23 cellular contexts compared by ENCODE assay signal in the genomic region with DNA sequence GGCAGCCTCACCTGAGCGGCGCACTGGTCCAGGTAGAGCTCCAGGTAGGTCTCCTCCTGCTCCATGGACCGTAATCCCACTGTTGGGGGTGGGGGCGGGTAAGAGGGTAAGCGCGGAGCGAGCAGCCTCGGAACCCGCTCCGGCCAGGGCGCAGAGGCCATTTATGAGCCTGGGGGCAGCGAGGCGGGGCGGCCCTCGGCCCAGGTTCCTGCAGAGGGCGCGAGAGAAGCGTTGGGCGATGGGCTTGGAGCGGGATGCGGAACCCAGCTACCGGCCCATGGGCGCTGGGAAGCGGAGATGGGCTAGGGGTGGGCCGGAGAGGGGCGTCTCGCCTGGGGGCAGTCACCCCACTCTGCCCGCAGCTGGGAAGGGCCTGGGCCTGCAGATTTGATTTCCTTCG. TPM values are rescaled to one million over a fixed set of nuclear protein-coding genes. Genes with fewer than 3 reads are reported as not detected.
DNase-seq lines count a peak whose midpoint lies in the region; ATAC-seq and TF ChIP-seq lines count a peak whose summit lies in the region.
"Had no signal": no experiment of that assay in that cellular context is flagged by ENCODE, and none has a peak within 500 bp of the region (broad histone marks: within the 10 kb centered on the region; RNA-seq: fewer than 3 reads in every experiment).

A gene (minus strand): TSS at position 232 of the 400 bp plus-strand sequence. CDS start 167 bp downstream, at position 65.

- ATAC-seq in esophagus mucosa: peak; percentile 37
- ATAC-seq in HG03457 (IDR thresholded peaks at IDR 0.05; ENCODE audit: unreplicated experiment): no peak
- ATAC-seq in CD4-positive, alpha-beta T cell (ENCODE audit: poor library complexity): no peak
- no peak for ATAC-seq in GM19023 (IDR thresholded peaks at IDR 0.05; ENCODE audit: unreplicated experiment)
- ATAC-seq in HG02642 (IDR thresholded peaks at IDR 0.05; ENCODE audit: poor library complexity, unreplicated experiment): no peak
- ATAC-seq: stimulated activated naive CD8-positive, alpha-beta T cell treated with anti-CD3 and anti-CD28 coated beads, Interleukin-15, amount 100 ng/mL, for 72 hours had no signal

- no peaks in the 10 kb centered on the region for H3K9me3 Mint-ChIP-seq in CD14-positive monocyte
- H3K9me3 Mint-ChIP-seq in CD4-positive, alpha-beta T cell: no peaks in the 10 kb centered on the region
- H3K9me3 Mint-ChIP-seq: activated B cell treated with CpG ODN at 0.5 μM for 24 hours; stimulated activated naive CD8-positive, alpha-beta T cell treated with anti-CD3 and anti-CD28 coated beads, Interleukin-15, amount 100 ng/mL, for 72 hours had no signal

- H3K4me3 Mint-ChIP-seq in CD14-positive monocyte: peak within 1 kb of the TSS in 1 of 2 donors; percentile 15
- no peak within 1 kb of the TSS for H3K4me3 Mint-ChIP-seq in CD4-positive, alpha-beta T cell
- H3K4me3 Mint-ChIP-seq: activated B cell treated with CpG ODN at 0.5 μM for 24 hours; mesothelial cell of epicardium; stimulated activated naive CD8-positive, alpha-beta T cell treated with anti-CD3 and anti-CD28 coated beads, Interleukin-15, amount 100 ng/mL, for 72 hours had no signal

- CTCF ChIA-PET in CD4-positive, alpha-beta T cell (lab: Charles Lee): no interaction called here

- POLR2A ChIA-PET in CD4-positive, alpha-beta T cell (lab: Charles Lee): no interaction called here

- peaks cover 11 to 26% (median 18%) of the 10 kb centered on the region in 3 donors for H3K27me3 Mint-ChIP-seq in CD14-positive monocyte (ENCODE audit: low read depth in 3 of 3)
- H3K27me3 Mint-ChIP-seq in CD4-positive, alpha-beta T cell: no peaks in the 10 kb centered on the region
- H3K27me3 Mint-ChIP-seq: stimulated activated naive CD8-positive, alpha-beta T cell treated with anti-CD3 and anti-CD28 coated beads, Interleukin-15, amount 100 ng/mL, for 72 hours had no signal

- H3K9me3 ChIP-seq in CD4-positive, alpha-beta T cell (ENCODE audit: control insufficient read depth, low read length): no peaks in the 10 kb centered on the region
- H3K9me3 ChIP-seq: MG63, vagina had no signal

- DNase-seq in CD14-positive monocyte (ENCODE audit: low spot score) (no peak), HuH-7 (ENCODE audit: low spot score) (peak; percentile 46), left kidney (ENCODE audit: low read depth, low spot score) (peak; percentile 16)
- DNase-seq in CD4-positive, alpha-beta T cell: no peak
- DNase-seq: activated B cell treated with CpG ODN at 0.5 μM for 24 hours; kidney; MG63; NCI-H187; retina; SHP77 treated with DMSO at 0.1 percent for 48 hours; stimulated activated naive CD8-positive, alpha-beta T cell treated with anti-CD3 and anti-CD28 coated beads, Interleukin-15, amount 100 ng/mL, for 72 hours; T-helper 2 cell had no signal

- H3K27ac ChIP-seq in CD4-positive, alpha-beta T cell (ENCODE audit: low read depth, low read length): no peak within 1 kb of the TSS
- H3K27ac ChIP-seq: vagina had no signal

- H3K27me3 ChIP-seq in CD4-positive, alpha-beta T cell (ENCODE audit: control insufficient read depth, insufficient read depth, low read length): no peaks in the 10 kb centered on the region
- H3K27me3 ChIP-seq: MG63, vagina had no signal

- H3K27ac Mint-ChIP-seq in CD14-positive monocyte: no peak within 1 kb of the TSS
- H3K27ac Mint-ChIP-seq in CD4-positive, alpha-beta T cell: no peak within 1 kb of the TSS
- H3K27ac Mint-ChIP-seq: activated B cell treated with CpG ODN at 0.5 μM for 24 hours, mesothelial cell of epicardium had no signal

- H3K36me3 Mint-ChIP-seq in CD14-positive monocyte: no peaks in the 10 kb centered on the region
- no peaks in the 10 kb centered on the region for H3K36me3 Mint-ChIP-seq in CD4-positive, alpha-beta T cell (ENCODE audit: low read depth)
- H3K36me3 Mint-ChIP-seq: mesothelial cell of epicardium had no signal

- TF ChIP-seq CTCF in CD14-positive monocyte (IDR thresholded peaks at IDR 0.05): peak; percentile 12
- TF ChIP-seq CTCF in CD4-positive, alpha-beta T cell (IDR thresholded peaks at IDR 0.05): no peak

- intact Hi-C loops in CD14-positive monocyte (cut with micrococcal nuclease): loop anchor here in 1 of 2 donors (10.0 kb wide), 1 partner anchor 134 kb away; no protein-coding TSS in a partner anchor
- intact Hi-C loops in CD4-positive, alpha-beta T cell (cut with DNase I, micrococcal nuclease): loop anchor here in 1 of 2 experiments (10.0 kb wide), 1 partner anchor 214 kb away; no protein-coding TSS in a partner anchor

- no peaks in the 10 kb centered on the region for H3K4me1 Mint-ChIP-seq in CD14-positive monocyte
- peaks cover 6% of the 10 kb centered on the region for H3K4me1 Mint-ChIP-seq in CD4-positive, alpha-beta T cell (ENCODE audit: low read depth)
- H3K4me1 Mint-ChIP-seq: activated B cell treated with CpG ODN at 0.5 μM for 24 hours; mesothelial cell of epicardium; stimulated activated naive CD8-positive, alpha-beta T cell treated with anti-CD3 and anti-CD28 coated beads, Interleukin-15, amount 100 ng/mL, for 72 hours had no signal

RNA-seq across cellular contexts. Expression of the gene that starts here (rescaled TPM):
- not detected for polyA plus RNA-seq in CD14-positive monocyte
- not detected for total RNA-seq in esophagus mucosa
- total RNA-seq in CD4-positive, alpha-beta T cell: not detected
- total RNA-seq: activated B cell treated with CpG ODN at 0.5 μM for 24 hours; activated CD8-positive, alpha-beta memory T cell treated with anti-CD3 and anti-CD28 coated beads for 36 hours; cerebellum; Daoy; kidney; mesothelial cell of epicardium; NCI-H460; vagina had no signal
- polyA plus RNA-seq: adipose tissue had no signal

Comparison
In these comparisons a context has a peak if more than half of its experiments do, and no peak if none do; other contexts are left out.
1. Peak in ATAC-seq in esophagus mucosa; RNA of the gene not detected or under 1 TPM.
2. DNase-seq: peak in HuH-7 (single experiment) and left kidney (single experiment); none in CD14-positive monocyte (single experiment) and CD4-positive, alpha-beta T cell (0 of 10).